In the genomic region with DNA sequence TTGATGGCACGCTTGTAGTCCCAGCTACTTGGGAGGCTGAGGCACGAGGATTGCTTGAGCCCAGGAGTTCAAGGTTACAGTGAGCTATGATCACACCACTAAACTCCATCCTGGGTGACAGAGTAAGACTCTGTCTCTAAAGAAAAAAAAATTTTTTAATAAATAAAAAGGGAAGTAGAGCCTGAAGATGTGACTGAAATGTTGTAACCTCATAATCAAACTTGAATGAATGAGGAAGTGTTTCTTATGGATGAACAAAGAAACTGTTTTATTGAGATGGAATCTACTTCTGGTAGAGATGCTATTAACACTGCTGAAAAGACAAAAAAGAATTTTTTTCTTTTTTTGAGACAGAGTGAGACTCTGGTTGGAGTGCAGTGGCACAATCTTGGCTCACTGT, we compare ENCODE assay signal across 31 cellular contexts. TPM values are rescaled to one million over a fixed set of nuclear protein-coding genes. Genes with fewer than 3 reads are reported as not detected.
"Had no signal": no experiment of that assay in that cellular context is flagged by ENCODE, and none has a peak within 500 bp of the region (broad histone marks: within the 10 kb centered on the region; RNA-seq: fewer than 3 reads in every experiment).

No MANE protein-coding gene starts in this region.

- H3K4me3 Mint-ChIP-seq: activated CD8-positive, alpha-beta T cell treated with anti-CD3 and anti-CD28 coated beads, Interleukin-2, amount 10 ng/mL, durations not matched to agents 7 days and 5 days; activated T-helper 1 cell treated with anti-CD3 and anti-CD28 coated beads, Interleukin-12 subunit alpha, Interleukin-12 subunit beta, Interleukin-2, Interleukin-4 antibody, amounts not matched to agents 30 ng/mL and 10 ng/mL and 1 ng/mL, durations not matched to agents 14 hours and 24 hours and 36 hours; mesothelial cell of epicardium; natural killer cell; T-helper 17 cell had no signal

- ATAC-seq: activated CD8-positive, alpha-beta T cell treated with anti-CD3 and anti-CD28 coated beads, Interleukin-2, amount 10 ng/mL, durations not matched to agents 7 days and 5 days; body of pancreas; left lung; natural killer cell; sciatic nerve; T-helper 17 cell had no signal

- H3K9me3 Mint-ChIP-seq: activated T-helper 1 cell treated with anti-CD3 and anti-CD28 coated beads, Interleukin-12 subunit alpha, Interleukin-12 subunit beta, Interleukin-2, Interleukin-4 antibody, amounts not matched to agents 30 ng/mL and 10 ng/mL and 1 ng/mL, durations not matched to agents 14 hours and 24 hours and 36 hours; natural killer cell had no signal

- H3K27ac ChIP-seq: body of pancreas, left lung, thoracic aorta, upper lobe of left lung, WERI-Rb-1 had no signal

- H3K27me3 ChIP-seq: body of pancreas had no signal

- H3K4me1 Mint-ChIP-seq: mesothelial cell of epicardium, natural killer cell, T-helper 17 cell had no signal

- H3K36me3 ChIP-seq: left lung, thoracic aorta, upper lobe of left lung had no signal

- H3K4me3 ChIP-seq: body of pancreas, left lung, thoracic aorta, upper lobe of left lung had no signal

- H3K4me1 ChIP-seq: body of pancreas, left lung, upper lobe of left lung had no signal

- DNase-seq: activated CD4-positive, alpha-beta T cell treated with anti-CD3 and anti-CD28 coated beads, Interleukin-2, amount 50 U/mL, for 1 hour; activated CD4-positive, CD25-positive, alpha-beta regulatory T cell treated with anti-CD3 and anti-CD28 coated beads, Interleukin-2, amount 50 U/mL, for 72 hours; activated CD8-positive, alpha-beta T cell treated with anti-CD3 and anti-CD28 coated beads, Interleukin-2, amount 10 ng/mL, durations not matched to agents 7 days and 5 days; activated gamma-delta T cell; activated naive CD4-positive, alpha-beta T cell treated with anti-CD3 and anti-CD28 coated beads, Interleukin-2, amount 50 U/mL, for 16 hours; anterior cingulate cortex; body of pancreas; erythroblast; foreskin fibroblast; hippocampal formation; kidney glomerular epithelial cell; left lung; natural killer cell; stimulated activated CD4-positive, alpha-beta T cell treated with anti-CD3 and anti-CD28 coated beads, Interleukin-2, amount 100 ng/mL, for 48 hours; stimulated activated CD8-positive, alpha-beta memory T cell treated with anti-CD3 and anti-CD28 coated beads, Interleukin-4, amount 100 ng/mL, for 48 hours; stimulated activated naive CD4-positive, alpha-beta T cell treated with Interleukin-2 at 50 U/mL for 16 hours; T-helper 17 cell; WERI-Rb-1 had no signal

- H3K27ac Mint-ChIP-seq: activated CD8-positive, alpha-beta T cell treated with anti-CD3 and anti-CD28 coated beads, Interleukin-2, amount 10 ng/mL, durations not matched to agents 7 days and 5 days; activated T-helper 1 cell treated with anti-CD3 and anti-CD28 coated beads, Interleukin-12 subunit alpha, Interleukin-12 subunit beta, Interleukin-2, Interleukin-4 antibody, amounts not matched to agents 30 ng/mL and 10 ng/mL and 1 ng/mL, durations not matched to agents 14 hours and 24 hours and 36 hours; mesothelial cell of epicardium; natural killer cell; T-helper 17 cell had no signal

- H3K36me3 Mint-ChIP-seq: natural killer cell had no signal

- H3K9me3 ChIP-seq: body of pancreas, left lung, thoracic aorta, upper lobe of left lung had no signal

RNA-seq across cellular contexts. Expression of gene MAK, which starts 6.7 kb away (rescaled TPM):
- total RNA-seq: chondrocyte, fibroblast of lung, glomerular endothelial cell had no signal

RNA-seq across cellular contexts. Expression of gene GCM2, which starts 50.2 kb away (rescaled TPM):
- total RNA-seq: activated CD8-positive, alpha-beta T cell treated with anti-CD3 and anti-CD28 coated beads, Interleukin-2, amount 10 ng/mL, durations not matched to agents 7 days and 5 days; activated T-helper 1 cell treated with anti-CD3 and anti-CD28 coated beads, Interleukin-12 subunit alpha, Interleukin-12 subunit beta, Interleukin-2, Interleukin-4 antibody, amounts not matched to agents 30 ng/mL and 10 ng/mL and 1 ng/mL, durations not matched to agents 14 hours and 24 hours and 36 hours; body of pancreas; cardiac septum; chondrocyte; fibroblast of lung; glomerular endothelial cell; left lung; lung microvascular endothelial cell; mesothelial cell of epicardium; natural killer cell; osteoblast; posterior vena cava; renal cortical epithelial cell; sciatic nerve; T-helper 17 cell; thoracic aorta; upper lobe of left lung had no signal
- polyA plus RNA-seq: fibroblast of lung had no signal

RNA-seq across cellular contexts. Expression of gene SYCP2L, which starts 55.2 kb away (rescaled TPM):
- total RNA-seq: activated T-helper 1 cell treated with anti-CD3 and anti-CD28 coated beads, Interleukin-12 subunit alpha, Interleukin-12 subunit beta, Interleukin-2, Interleukin-4 antibody, amounts not matched to agents 30 ng/mL and 10 ng/mL and 1 ng/mL, durations not matched to agents 14 hours and 24 hours and 36 hours; lung microvascular endothelial cell; T-helper 17 cell had no signal
- polyA plus RNA-seq: fibroblast of lung had no signal
